25 cellular contexts compared by ENCODE assay signal in genomic region chr7:151444632-151445031, GRCh38. TPM values are rescaled to one million over a fixed set of nuclear protein-coding genes. Genes with fewer than 3 reads are reported as not detected.
DNase-seq lines count a peak whose midpoint lies in the region; ATAC-seq, FAIRE-seq and TF ChIP-seq lines count a peak whose summit lies in the region.
"Had no signal": no experiment of that assay in that cellular context is flagged by ENCODE, and none has a peak within 500 bp of the region (broad histone marks: within the 10 kb centered on the region; RNA-seq: fewer than 3 reads in every experiment).

No MANE protein-coding gene starts in this region.

- no peak overlapping the region for H3K4me3 Mint-ChIP-seq in activated CD8-positive, alpha-beta T cell treated with anti-CD3 and anti-CD28 coated beads for 36 hours
- H3K4me3 Mint-ChIP-seq in activated CD8-positive, alpha-beta T cell treated with anti-CD3 and anti-CD28 coated beads, Interleukin-2, amount 10 ng/mL, durations not matched to agents 7 days and 5 days: no peak overlapping the region
- H3K4me3 Mint-ChIP-seq in stimulated activated effector memory CD8-positive, alpha-beta T cell treated with anti-CD3 and anti-CD28 coated beads, Interleukin-12 subunit alpha, Interleukin-12 subunit beta, amount 100 ng/mL, for 72 hours: no peak overlapping the region
- H3K4me3 Mint-ChIP-seq in stimulated activated memory B cell treated with anti-CD40 and anti-IgM and Interleukin-4, amounts not matched to agents 10 μg/mL and 1 μg/mL and 100 μg/mL, for 72 hours: no peak overlapping the region
- H3K4me3 Mint-ChIP-seq: CD8-positive, alpha-beta memory T cell had no signal

- TF ChIP-seq POLR2A in GM12878 (IDR thresholded peaks at IDR 0.05; ENCODE audit: low read depth, low read length): no peak
- TF ChIP-seq POLR2A in suprapubic skin (IDR thresholded peaks at IDR 0.05): no peak

- intact Hi-C loops in activated CD8-positive, alpha-beta T cell treated with anti-CD3 and anti-CD28 coated beads for 36 hours (cut with micrococcal nuclease): no loop called here
- intact Hi-C loops in Panc1 (cut with micrococcal nuclease; ENCODE audit: unreplicated experiment) (no loop called here), GM12878 (cut with micrococcal nuclease; ENCODE audit: unreplicated experiment) (no loop called here)

- FAIRE-seq in GM12878 (lab: Jason Lieb, UNC): no peak
- FAIRE-seq: GM12891 had no signal

- no peak overlapping the region for H2AFZ ChIP-seq in GM12878 (ENCODE audit: control insufficient read depth, low read depth, low read length)
- H2AFZ ChIP-seq: GM23248 had no signal

- CTCF ChIA-PET in activated CD8-positive, alpha-beta T cell treated with anti-CD3 and anti-CD28 coated beads for 36 hours (lab: Charles Lee): interaction anchor here (0.9 to 4.1 kb wide), 6 partner anchors 11 to 133 kb away, joined by 3 to 22 read pairs (median 4); no protein-coding TSS in a partner anchor
- CTCF ChIA-PET in activated CD8-positive, alpha-beta T cell treated with anti-CD3 and anti-CD28 coated beads, Interleukin-2, amount 10 ng/mL, durations not matched to agents 7 days and 5 days (lab: Charles Lee): interaction anchor here (0.8 to 1.8 kb wide), 5 partner anchors 63 to 316 kb away, joined by 3 to 9 read pairs (median 3); no protein-coding TSS in a partner anchor
- CTCF ChIA-PET in Panc1 (lab: Charles Lee): no interaction called here
- CTCF ChIA-PET in GM12878 (lab: Yijun Ruan, JAX): interaction anchor here (0.6 to 2.1 kb wide), 4 partner anchors 29 to 129 kb away, joined by 3 to 6 read pairs (median 3); no protein-coding TSS in a partner anchor

- H3K36me3 Mint-ChIP-seq in activated CD8-positive, alpha-beta T cell treated with anti-CD3 and anti-CD28 coated beads for 36 hours (ENCODE audit: low read depth): no peaks in the 10 kb centered on the region
- H3K36me3 Mint-ChIP-seq in activated CD8-positive, alpha-beta T cell treated with anti-CD3 and anti-CD28 coated beads, Interleukin-2, amount 10 ng/mL, durations not matched to agents 7 days and 5 days (ENCODE audit: low read depth): no peaks in the 10 kb centered on the region
- no peaks in the 10 kb centered on the region for H3K36me3 Mint-ChIP-seq in stimulated activated effector memory CD8-positive, alpha-beta T cell treated with anti-CD3 and anti-CD28 coated beads, Interleukin-12 subunit alpha, Interleukin-12 subunit beta, amount 100 ng/mL, for 72 hours
- H3K36me3 Mint-ChIP-seq in stimulated activated memory B cell treated with anti-CD40 and anti-IgM and Interleukin-4, amounts not matched to agents 10 μg/mL and 1 μg/mL and 100 μg/mL, for 72 hours: no peaks in the 10 kb centered on the region
- H3K36me3 Mint-ChIP-seq: CD4-positive, CD25-positive, alpha-beta regulatory T cell; CD8-positive, alpha-beta memory T cell had no signal

- ATAC-seq in activated CD8-positive, alpha-beta T cell treated with anti-CD3 and anti-CD28 coated beads for 36 hours: peak; percentile 23
- no peak for ATAC-seq in activated CD8-positive, alpha-beta T cell treated with anti-CD3 and anti-CD28 coated beads, Interleukin-2, amount 10 ng/mL, durations not matched to agents 7 days and 5 days
- ATAC-seq in Panc1 (no peak), GM12878 (no peak), GM18873 (IDR thresholded peaks at IDR 0.05; ENCODE audit: low FRiP score, unreplicated experiment) (no peak)
- peak; percentile 31 for ATAC-seq in stimulated activated effector memory CD8-positive, alpha-beta T cell treated with anti-CD3 and anti-CD28 coated beads, Interleukin-12 subunit alpha, Interleukin-12 subunit beta, amount 100 ng/mL, for 72 hours
- no peak for ATAC-seq in stimulated activated memory B cell treated with anti-CD40 and anti-IgM and Interleukin-4, amounts not matched to agents 10 μg/mL and 1 μg/mL and 100 μg/mL, for 72 hours

- BruUV-seq in Panc1 (replicated peaks; lab: Mats Ljungman, UMichigan) (no TSS peak), GM12878 (replicated peaks; lab: Mats Ljungman, UMichigan) (no TSS peak)

- no peak for TF ChIP-seq CTCF in activated CD8-positive, alpha-beta T cell treated with anti-CD3 and anti-CD28 coated beads for 36 hours (IDR thresholded peaks at IDR 0.05)
- TF ChIP-seq CTCF in Panc1 (IDR thresholded peaks at IDR 0.05) (no peak), GM12878 (IDR thresholded peaks at IDR 0.05 in 2 of 3, conservative IDR thresholded peaks at IDR 0.05 in 1 of 3; ENCODE audit: control insufficient read depth in 2 of 3, extremely low read depth in 1 of 3, insufficient read depth in 1 of 3, low read depth in 3 of 3, low read length in 3 of 3) (no peak), suprapubic skin (IDR thresholded peaks at IDR 0.05) (no peak)

- DNase-seq in activated CD8-positive, alpha-beta T cell treated with anti-CD3 and anti-CD28 coated beads for 36 hours: no peak
- no peak for DNase-seq in activated CD8-positive, alpha-beta T cell treated with anti-CD3 and anti-CD28 coated beads, Interleukin-2, amount 10 ng/mL, durations not matched to agents 7 days and 5 days
- DNase-seq in Panc1 (ENCODE audit: low read depth, low spot score) (no peak), GM12878 (ENCODE audit: low read depth, low spot score) (no peak), suprapubic skin (ENCODE audit: low spot score in 2 of 2) (no peak)
- no peak for DNase-seq in stimulated activated effector memory CD8-positive, alpha-beta T cell treated with anti-CD3 and anti-CD28 coated beads, Interleukin-12 subunit alpha, Interleukin-12 subunit beta, amount 100 ng/mL, for 72 hours (ENCODE audit: low spot score in 2 of 2)
- DNase-seq: BE2C; C1 segment of cervical spinal cord; CD4-positive, CD25-positive, alpha-beta regulatory T cell; CD8-positive, alpha-beta memory T cell; COR-L47; DMS 273 treated with DMSO at 0.1 percent for 48 hours; DMS53; DND-41; EL; GM23248; HCEC 1CT had no signal

- H3K27me3 ChIP-seq in Panc1 (ENCODE audit: control insufficient read depth, insufficient read depth, low read length) (no peaks in the 10 kb centered on the region), GM12878 (replicated peaks in 1 of 2; ENCODE audit: control insufficient read depth in 2 of 2, insufficient read depth in 2 of 2, low read length in 1 of 2) (peaks cover 0 to under 1% of the 10 kb centered on the region in 2 experiments; a peak in 1 of 4 replicates), suprapubic skin (peaks cover 11% of the 10 kb centered on the region)
- H3K27me3 ChIP-seq: BE2C had no signal

- POLR2A ChIA-PET in activated CD8-positive, alpha-beta T cell treated with anti-CD3 and anti-CD28 coated beads for 36 hours (lab: Charles Lee): interaction anchor here (0.8 to 1.9 kb wide), 4 partner anchors 10 to 82 kb away, joined by 3 to 4 read pairs (median 3); partner anchors contain the start of gene WDR86
- POLR2A ChIA-PET in activated CD8-positive, alpha-beta T cell treated with anti-CD3 and anti-CD28 coated beads, Interleukin-2, amount 10 ng/mL, durations not matched to agents 7 days and 5 days (lab: Charles Lee): interaction anchor here (0.8 kb wide), 1 partner anchor 16 kb away, joined by 5 read pairs; no protein-coding TSS in a partner anchor
- POLR2A ChIA-PET in Panc1 (lab: Charles Lee): no interaction called here
- POLR2A ChIA-PET in GM12878 (lab: Charles Lee): interaction anchor here (0.6 kb wide), 1 partner anchor 159 kb away, joined by 4 read pairs; no protein-coding TSS in a partner anchor

- H3K4me2 ChIP-seq in GM12878 (ENCODE audit: control insufficient read depth, insufficient read depth): no peak overlapping the region

- H3K4me3 ChIP-seq in Panc1 (ENCODE audit: low read depth in 2 of 2, low read length in 2 of 2) (no peak overlapping the region), GM12878 (no peak overlapping the region), suprapubic skin (no peak overlapping the region)
- H3K4me3 ChIP-seq: GM23248 had no signal

- H3K4me1 ChIP-seq in Panc1 (ENCODE audit: control insufficient read depth, insufficient read depth, low read length) (peaks cover 14% of the 10 kb centered on the region), GM12878 (ENCODE audit: control insufficient read depth, insufficient read depth, low read length) (no peaks in the 10 kb centered on the region; the same call in 1 of the 2 replicates), suprapubic skin (peaks cover 24% of the 10 kb centered on the region)
- H3K4me1 ChIP-seq: BE2C had no signal

- peaks cover 2% of the 10 kb centered on the region for H3K27me3 Mint-ChIP-seq in activated CD8-positive, alpha-beta T cell treated with anti-CD3 and anti-CD28 coated beads for 36 hours
- peaks cover 7% of the 10 kb centered on the region for H3K27me3 Mint-ChIP-seq in activated CD8-positive, alpha-beta T cell treated with anti-CD3 and anti-CD28 coated beads, Interleukin-2, amount 10 ng/mL, durations not matched to agents 7 days and 5 days (ENCODE audit: low read depth)
- H3K27me3 Mint-ChIP-seq in stimulated activated memory B cell treated with anti-CD40 and anti-IgM and Interleukin-4, amounts not matched to agents 10 μg/mL and 1 μg/mL and 100 μg/mL, for 72 hours: peaks cover 52% of the 10 kb centered on the region

- H3K36me3 ChIP-seq in Panc1 (ENCODE audit: control insufficient read depth, insufficient read depth, low read length) (no peaks in the 10 kb centered on the region), GM12878 (ENCODE audit: control insufficient read depth in 2 of 2, insufficient read depth in 2 of 2, low read length in 1 of 2) (no peaks in the 10 kb centered on the region), suprapubic skin (no peaks in the 10 kb centered on the region)
- H3K36me3 ChIP-seq: BE2C had no signal

- no peak overlapping the region for H3K9ac ChIP-seq in GM12878 (ENCODE audit: control insufficient read depth, insufficient read depth, low read length)
- H3K9ac ChIP-seq: GM23248 had no signal

- SMC1A ChIA-PET in GM12878 (lab: Charles Lee; ENCODE audit: uncharacterized antibody, unreplicated experiment): interaction anchor here (1.0 to 1.4 kb wide), 3 partner anchors 28 to 127 kb away, joined by 3 to 4 read pairs (median 3); no protein-coding TSS in a partner anchor

- H3K4me1 Mint-ChIP-seq in activated CD8-positive, alpha-beta T cell treated with anti-CD3 and anti-CD28 coated beads for 36 hours (ENCODE audit: low read depth): peaks cover 31% of the 10 kb centered on the region
- peaks cover 27% of the 10 kb centered on the region for H3K4me1 Mint-ChIP-seq in activated CD8-positive, alpha-beta T cell treated with anti-CD3 and anti-CD28 coated beads, Interleukin-2, amount 10 ng/mL, durations not matched to agents 7 days and 5 days (ENCODE audit: low read depth)
- peaks cover 27% of the 10 kb centered on the region for H3K4me1 Mint-ChIP-seq in stimulated activated effector memory CD8-positive, alpha-beta T cell treated with anti-CD3 and anti-CD28 coated beads, Interleukin-12 subunit alpha, Interleukin-12 subunit beta, amount 100 ng/mL, for 72 hours
- H3K4me1 Mint-ChIP-seq in stimulated activated memory B cell treated with anti-CD40 and anti-IgM and Interleukin-4, amounts not matched to agents 10 μg/mL and 1 μg/mL and 100 μg/mL, for 72 hours: peaks cover 19% of the 10 kb centered on the region

- H3K9me3 Mint-ChIP-seq in activated CD8-positive, alpha-beta T cell treated with anti-CD3 and anti-CD28 coated beads for 36 hours: no peaks in the 10 kb centered on the region
- no peaks in the 10 kb centered on the region for H3K9me3 Mint-ChIP-seq in activated CD8-positive, alpha-beta T cell treated with anti-CD3 and anti-CD28 coated beads, Interleukin-2, amount 10 ng/mL, durations not matched to agents 7 days and 5 days (ENCODE audit: insufficient read depth)
- H3K9me3 Mint-ChIP-seq in stimulated activated effector memory CD8-positive, alpha-beta T cell treated with anti-CD3 and anti-CD28 coated beads, Interleukin-12 subunit alpha, Interleukin-12 subunit beta, amount 100 ng/mL, for 72 hours: no peaks in the 10 kb centered on the region
- H3K9me3 Mint-ChIP-seq in stimulated activated memory B cell treated with anti-CD40 and anti-IgM and Interleukin-4, amounts not matched to agents 10 μg/mL and 1 μg/mL and 100 μg/mL, for 72 hours: no peaks in the 10 kb centered on the region
- H3K9me3 Mint-ChIP-seq: CD8-positive, alpha-beta memory T cell had no signal

- RAD21 ChIA-PET in GM12878 (lab: Charles Lee; ENCODE audit: unreplicated experiment): interaction anchor here (1.0 to 1.2 kb wide), 2 partner anchors 130 to 188 kb away, joined by 3 read pairs; no protein-coding TSS in a partner anchor

- 0% methylated on average over 1 of the region's 1 CpG for WGBS in GM12878 (ENCODE audit: insufficient coverage, insufficient replicate concordance, low lambda C conversion rate, missing lambda C conversion rate)
- WGBS in suprapubic skin: 89% methylated on average over 1 of the region's 1 CpG

- peak overlapping the region; percentile 24; the same call in 1 of the 2 replicates for H3K27ac ChIP-seq in Panc1 (ENCODE audit: low read length)
- no peak overlapping the region for H3K27ac ChIP-seq in GM12878 (ENCODE audit: control insufficient read depth, insufficient read depth)
- H3K27ac ChIP-seq in suprapubic skin: no peak overlapping the region
- H3K27ac ChIP-seq: GM23248, HL-60 had no signal

- no peak for TF ChIP-seq RAD21 in GM12878 (IDR thresholded peaks at IDR 0.05; ENCODE audit: insufficient read depth, low read depth, low read length)

- no peaks in the 10 kb centered on the region for H4K20me1 ChIP-seq in GM12878 (ENCODE audit: control insufficient read depth, insufficient read depth)

- H3K9me3 ChIP-seq in Panc1 (ENCODE audit: control insufficient read depth, insufficient read depth, low read depth, low read length) (no peaks in the 10 kb centered on the region), GM12878 (replicated peaks; ENCODE audit: control insufficient read depth, insufficient read depth, low read length) (no peaks in the 10 kb centered on the region), suprapubic skin (no peaks in the 10 kb centered on the region)
- H3K9me3 ChIP-seq: BE2C had no signal

- no peak overlapping the region for H3K27ac Mint-ChIP-seq in activated CD8-positive, alpha-beta T cell treated with anti-CD3 and anti-CD28 coated beads for 36 hours
- H3K27ac Mint-ChIP-seq in activated CD8-positive, alpha-beta T cell treated with anti-CD3 and anti-CD28 coated beads, Interleukin-2, amount 10 ng/mL, durations not matched to agents 7 days and 5 days: no peak overlapping the region
- no peak overlapping the region for H3K27ac Mint-ChIP-seq in stimulated activated effector memory CD8-positive, alpha-beta T cell treated with anti-CD3 and anti-CD28 coated beads, Interleukin-12 subunit alpha, Interleukin-12 subunit beta, amount 100 ng/mL, for 72 hours
- no peak overlapping the region for H3K27ac Mint-ChIP-seq in stimulated activated memory B cell treated with anti-CD40 and anti-IgM and Interleukin-4, amounts not matched to agents 10 μg/mL and 1 μg/mL and 100 μg/mL, for 72 hours
- H3K27ac Mint-ChIP-seq: CD4-positive, CD25-positive, alpha-beta regulatory T cell had no signal

- in situ Hi-C loops in Panc1 (cut with HindIII; ENCODE audit: low pct_unique_long_range_greater_than_20kb, low sequenced_read_pairs) (loop anchor here (5.0 kb wide), 1 partner anchor 77 kb away; no protein-coding TSS in a partner anchor), GM12878 (cut with MboI) (loop anchor here (5.0 to 10.0 kb wide), 2 partner anchors 62 to 80 kb away; no protein-coding TSS in a partner anchor)

- no peak for TF ChIP-seq EP300 in GM12878 (IDR thresholded peaks at IDR 0.05; ENCODE audit: borderline replicate concordance in 1 of 2, control insufficient read depth in 1 of 2, low read depth in 2 of 2, low read length in 2 of 2)
- TF ChIP-seq EP300 in suprapubic skin (IDR thresholded peaks at IDR 0.05): no peak

- H3K79me2 ChIP-seq in GM12878 (ENCODE audit: control insufficient read depth, insufficient read depth, low read length): no peaks in the 10 kb centered on the region

RNA-seq across cellular contexts. Expression of gene CRYGN, which starts 4.7 kb away (rescaled TPM):
- total RNA-seq in activated CD8-positive, alpha-beta T cell treated with anti-CD3 and anti-CD28 coated beads for 36 hours: under 1 TPM; 0.16 to 0.90 TPM
- under 1 TPM; 0.34 to 0.50 TPM for total RNA-seq in activated CD8-positive, alpha-beta T cell treated with anti-CD3 and anti-CD28 coated beads, Interleukin-2, amount 10 ng/mL, durations not matched to agents 7 days and 5 days
- total RNA-seq in Panc1 (2021; ENCODE audit: unreplicated experiment): 0.74 TPM
- polyA plus RNA-seq in Panc1 (2012; ENCODE audit: insufficient read length): 0.67 TPM
- 0.32 TPM in 1 of 2 replicates, not detected in the other for total RNA-seq in GM12878 (2013; cell fraction: nucleolus; rRNA removed)
- total RNA-seq in GM12878 (2014; rRNA removed): not detected in 2 replicates
- total RNA-seq in GM12878 (2014; rRNA removed; fragmentation: Illumina TruSeq; extraction: Trizol): not detected in 2 replicates
- total RNA-seq in GM12878 (2021): not detected in 2 replicates
- not detected for polyA plus RNA-seq in GM12878 (2011; ENCODE audit: low read depth)
- polyA plus RNA-seq in GM12878 (2011; rRNA removed): not detected in 2 replicates
- polyA plus RNA-seq in GM12878 (2011; cell fraction: cytosol; rRNA removed): 0.03 TPM in 1 of 2 replicates, not detected in the other
- polyA plus RNA-seq in GM12878 (2011; cell fraction: nucleus; rRNA removed): 0.34 and 0.44 TPM in 2 replicates
- polyA plus RNA-seq in GM12878 (2012): not detected in 2 replicates
- not detected in 2 replicates for polyA plus RNA-seq in GM12878 (2014; fragmentation: Illumina TruSeq; extraction: Trizol)
- not detected for polyA plus RNA-seq in GM12878 (2014; fragmentation: Nextera tagmentation; extraction: Ambion mirVana)
- not detected in 2 replicates for polyA plus RNA-seq in GM12878 (2014; rRNA removed)
- polyA plus RNA-seq in GM12878 (2016; fragmentation: Nextera tagmentation; extraction: Ambion mirVana): not detected
- not detected in 2 replicates for polyA minus RNA-seq in GM12878 (2011; rRNA and poly(A)+ RNA removed)
- not detected in 2 replicates for polyA minus RNA-seq in GM12878 (2011; cell fraction: cytosol; rRNA and poly(A)+ RNA removed)
- 0.36 TPM in 1 of 2 replicates, not detected in the other for polyA minus RNA-seq in GM12878 (2011; cell fraction: nucleus; rRNA and poly(A)+ RNA removed)
- total RNA-seq in suprapubic skin: not detected
- total RNA-seq: A172; CD8-positive, alpha-beta memory T cell; G401; GM23248; H4; HT1080 had no signal
- polyA plus RNA-seq: GM23248 had no signal

RNA-seq across cellular contexts. Expression of gene WDR86, which starts 34.8 kb away (rescaled TPM):
- total RNA-seq in activated CD8-positive, alpha-beta T cell treated with anti-CD3 and anti-CD28 coated beads for 36 hours: under 1 TPM; 0.25 TPM
- total RNA-seq in activated CD8-positive, alpha-beta T cell treated with anti-CD3 and anti-CD28 coated beads, Interleukin-2, amount 10 ng/mL, durations not matched to agents 7 days and 5 days: under 1 TPM; 0.26 to 0.32 TPM
- total RNA-seq in Panc1 (2021; ENCODE audit: unreplicated experiment) (0.72 TPM), GM12878 (2014; rRNA removed) (not detected in 2 replicates), GM12878 (2014; rRNA removed; fragmentation: Illumina TruSeq; extraction: Trizol) (not detected in 2 replicates), GM12878 (2021) (not detected in 2 replicates), suprapubic skin (1 to 10 TPM in 2 of 4 donors, under 1 TPM in 1, not detected in 1; 0.81 to 2.8 (median 1.4) TPM)
- polyA plus RNA-seq in Panc1 (2012; ENCODE audit: insufficient read length): 1.2 TPM
- 5.1 and 8.3 TPM in 2 replicates for total RNA-seq in GM12878 (2013; cell fraction: nucleolus; rRNA removed)
- polyA plus RNA-seq in GM12878 (2011; ENCODE audit: low read depth): 0.29 TPM
- polyA plus RNA-seq in GM12878 (2011; rRNA removed) (0.15 and 0.22 TPM in 2 replicates), GM12878 (2014; fragmentation: Illumina TruSeq; extraction: Trizol) (not detected in 2 replicates), GM12878 (2014; fragmentation: Nextera tagmentation; extraction: Ambion mirVana) (under 1 TPM in 1 of 2 experiments, not detected in 1; 0.05 TPM), GM12878 (2014; rRNA removed) (not detected in 2 replicates), GM12878 (2016; fragmentation: Nextera tagmentation; extraction: Ambion mirVana) (under 1 TPM in 1 of 2 experiments, not detected in 1; 0.19 TPM)
- 0.24 and 0.38 TPM in 2 replicates for polyA plus RNA-seq in GM12878 (2011; cell fraction: cytosol; rRNA removed)
- 2.7 and 4.6 TPM in 2 replicates for polyA plus RNA-seq in GM12878 (2011; cell fraction: nucleus; rRNA removed)
- 0.26 and 0.65 TPM in 2 replicates for polyA plus RNA-seq in GM12878 (2012)
- polyA minus RNA-seq in GM12878 (2011; rRNA and poly(A)+ RNA removed): 0.37 and 1.0 TPM in 2 replicates
- polyA minus RNA-seq in GM12878 (2011; cell fraction: cytosol; rRNA and poly(A)+ RNA removed): not detected in 2 replicates
- 0.57 and 0.73 TPM in 2 replicates for polyA minus RNA-seq in GM12878 (2011; cell fraction: nucleus; rRNA and poly(A)+ RNA removed)
- total RNA-seq: A172, GM23248, H4, HT1080 had no signal
- polyA plus RNA-seq: GM23248 had no signal

Comparison
In these comparisons a context has a peak if more than half of its experiments do, and no peak if none do; other contexts are left out.
1. ATAC-seq: peak in activated CD8-positive, alpha-beta T cell treated with anti-CD3 and anti-CD28 coated beads for 36 hours (single experiment) and stimulated activated effector memory CD8-positive, alpha-beta T cell treated with anti-CD3 and anti-CD28 coated beads, Interleukin-12 subunit alpha, Interleukin-12 subunit beta, amount 100 ng/mL, for 72 hours (single experiment); none in activated CD8-positive, alpha-beta T cell treated with anti-CD3 and anti-CD28 coated beads, Interleukin-2, amount 10 ng/mL, durations not matched to agents 7 days and 5 days (single experiment), Panc1 (single experiment), GM12878 (single experiment), stimulated activated memory B cell treated with anti-CD40 and anti-IgM and Interleukin-4, amounts not matched to agents 10 μg/mL and 1 μg/mL and 100 μg/mL, for 72 hours (single experiment) and GM18873 (single experiment).